In the genomic region with DNA sequence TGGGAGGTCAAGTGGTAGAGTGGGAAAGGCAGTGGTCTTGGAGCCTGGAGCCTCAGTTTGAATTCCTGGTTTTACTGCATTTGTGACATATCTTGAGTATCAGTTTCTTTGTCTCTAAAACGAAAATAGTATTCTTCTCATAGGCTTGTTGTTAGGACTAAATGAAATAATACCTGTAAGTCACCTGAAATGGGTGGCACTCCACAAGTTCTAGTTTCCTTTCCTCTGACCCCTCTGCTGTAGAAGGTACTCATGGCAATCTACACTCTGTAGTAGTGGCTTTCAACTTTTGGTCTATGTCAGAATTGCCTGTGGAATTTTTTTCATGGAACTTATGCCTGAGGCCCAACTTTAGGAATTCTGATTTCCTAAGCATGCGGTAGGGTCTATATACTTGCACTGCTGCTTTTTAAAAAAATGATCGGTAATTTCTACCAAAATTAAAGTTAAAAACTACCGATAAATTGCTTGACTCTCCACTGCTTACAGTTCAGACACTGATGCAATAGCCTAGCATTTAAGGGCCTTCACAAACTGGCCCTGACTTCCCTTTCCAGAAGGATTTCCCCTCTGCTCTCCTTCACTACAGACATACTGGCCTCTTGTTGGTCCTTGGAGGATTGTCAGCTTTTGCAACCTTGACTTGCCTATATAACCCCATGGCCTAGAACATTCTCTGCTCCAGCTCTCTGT, we compare ENCODE assay signal across 10 cellular contexts. TPM values are rescaled to one million over a fixed set of nuclear protein-coding genes. Genes with fewer than 3 reads are reported as not detected.
DNase-seq lines count a peak whose midpoint lies in the region; ATAC-seq and TF ChIP-seq lines count a peak whose summit lies in the region.
"Had no signal": no experiment of that assay in that cellular context is flagged by ENCODE, and none has a peak within 500 bp of the region (broad histone marks: within the 10 kb centered on the region; RNA-seq: fewer than 3 reads in every experiment).

No MANE protein-coding gene starts in this region.

- peaks cover 0 to 8% of the 10 kb centered on the region in 2 donors for H3K36me3 Mint-ChIP-seq in CD14-positive monocyte

- peak; percentile 27 for ATAC-seq in GM19438 (IDR thresholded peaks at IDR 0.05; ENCODE audit: low read depth, unreplicated experiment)
- peak; percentile 19 for ATAC-seq in HG03060 (IDR thresholded peaks at IDR 0.05; ENCODE audit: low read depth, unreplicated experiment)
- ATAC-seq in body of pancreas: no peak
- no peak for ATAC-seq in omental fat pad (ENCODE audit: low FRiP score)

- WGBS in body of pancreas, 2 donors: 50 to 51% methylated on average over 4 of the region's 4 CpGs

- no peaks in the 10 kb centered on the region for H3K27me3 ChIP-seq in body of pancreas

- TF ChIP-seq CTCF in CD14-positive monocyte (IDR thresholded peaks at IDR 0.05) (no peak), body of pancreas (IDR thresholded peaks at IDR 0.05) (no peak), omental fat pad (IDR thresholded peaks at IDR 0.05) (no peak)

- H3K27ac ChIP-seq in body of pancreas: no peak overlapping the region

- peaks cover 4 to 12% (median 8%) of the 10 kb centered on the region in 7 donors for H3K9me3 Mint-ChIP-seq in CD14-positive monocyte

- no peaks in the 10 kb centered on the region for H3K36me3 ChIP-seq in body of pancreas (replicated peaks in 1 of 2; ENCODE audit: insufficient read depth in 1 of 2, low read depth in 2 of 2)

- H3K27me3 Mint-ChIP-seq in CD14-positive monocyte (ENCODE audit: low read depth in 3 of 3): no peaks in the 10 kb centered on the region

- H3K27ac Mint-ChIP-seq in CD14-positive monocyte: peak overlapping the region; percentile 72 to 90 (median 84)

- no peaks in the 10 kb centered on the region for H3K9me3 ChIP-seq in body of pancreas

- intact Hi-C loops in CD14-positive monocyte (cut with micrococcal nuclease): no loop called here
- intact Hi-C loops in body of pancreas (cut with DNase I): no loop called here

- DNase-seq in CD14-positive monocyte (ENCODE audit: low spot score) (no peak), NOMO-1 treated with dmso at 0.1 percent for 144 hours (lab: John Stamatoyannopoulos, UW; ENCODE audit: unreplicated experiment) (peak; percentile 63), body of pancreas (no peak), NCI-H1694 treated with DMSO at 0.1 percent for 48 hours (lab: John Stamatoyannopoulos, UW) (no peak), omental fat pad (ENCODE audit: low spot score) (no peak)
- no peak for DNase-seq in activated CD4-positive, alpha-beta T cell treated with anti-CD3 and anti-CD28 coated beads for 48 hours
- DNase-seq: amniotic stem cell; stimulated activated CD4-positive, alpha-beta T cell treated with anti-CD3 and anti-CD28 coated beads, Interleukin-4, amount 100 ng/mL, for 1 hour had no signal

- no peaks in the 10 kb centered on the region for H3K4me1 ChIP-seq in body of pancreas

- no peak overlapping the region for H3K4me3 ChIP-seq in body of pancreas

- no peak for TF ChIP-seq POLR2A in body of pancreas (IDR thresholded peaks at IDR 0.05)

- H3K4me1 Mint-ChIP-seq in CD14-positive monocyte: peaks cover 37% of the 10 kb centered on the region

- peak overlapping the region; percentile 66 for H3K4me3 Mint-ChIP-seq in CD14-positive monocyte

RNA-seq across cellular contexts. Expression of a gene that starts 47.2 kb away (rescaled TPM):
- 100 to 1,000 TPM; 351 to 403 TPM for polyA plus RNA-seq in CD14-positive monocyte
- total RNA-seq in body of pancreas (1 to 10 TPM; 1.8 to 3.0 TPM), omental fat pad (10 to 100 TPM; 16.9 to 55.1 (median 31.9) TPM)

RNA-seq across cellular contexts. Expression of a gene that starts 54.8 kb away (rescaled TPM):
- polyA plus RNA-seq in CD14-positive monocyte: under 1 TPM; 0.08 to 0.31 TPM
- 1 to 10 TPM in 1 of 2 donors, under 1 TPM in 1; 0.78 to 3.0 TPM for total RNA-seq in body of pancreas
- 1 to 10 TPM in 1 of 4 donors, under 1 TPM in 3; 0.24 to 1.3 (median 0.80) TPM for total RNA-seq in omental fat pad

RNA-seq across cellular contexts. Expression of a gene that starts 55.1 kb away (rescaled TPM):
- polyA plus RNA-seq in CD14-positive monocyte: 1 to 10 TPM; 1.2 to 1.8 TPM
- 1 to 10 TPM; 3.9 to 4.0 TPM for total RNA-seq in body of pancreas
- 10 to 100 TPM in 2 of 4 donors, 1 to 10 TPM in 2; 6.0 to 12.3 (median 9.4) TPM for total RNA-seq in omental fat pad

Comparison
In these comparisons a context has a peak if more than half of its experiments do, and no peak if none do; other contexts are left out.
1. ATAC-seq: peak in GM19438 (single experiment) and HG03060 (single experiment); none in body of pancreas (single experiment) and omental fat pad (single experiment).
2. RNA of a gene that starts 47.2 kb away (total RNA-seq): 16.9 to 55.1 TPM in omental fat pad; 1.8 to 3.0 TPM in body of pancreas; every median in the first group is over 4 times any median in the second.